1 cellular context compared by ENCODE assay signal in genomic region chr6:55670850-55671413, GRCh38.
TF ChIP-seq lines count a peak whose summit lies in the region.

No MANE protein-coding gene starts in this region.

TF ChIP-seq in GM23338, 12 proteins besides CTCF, POLR2A, EP300 and RAD21 (continued from another document):
- TF ChIP-seq ZNF462 (CRISPR knock-in tag; IDR thresholded peaks at IDR 0.05) = no peak
